Comparison of ENCODE assay signal across 14 cellular contexts in genomic region chr6:167122041-167122826, GRCh38. TPM values are rescaled to one million over a fixed set of nuclear protein-coding genes. Genes with fewer than 3 reads are reported as not detected.
DNase-seq lines count a peak whose midpoint lies in the region; ATAC-seq and TF ChIP-seq lines count a peak whose summit lies in the region.
"Had no signal": no experiment of that assay in that cellular context is flagged by ENCODE, and none has a peak within 500 bp of the region (broad histone marks: within the 10 kb centered on the region; RNA-seq: fewer than 3 reads in every experiment).

No MANE protein-coding gene starts in this region.

- in situ Hi-C loops in GM18951 (cut with MboI; ENCODE audit: low sequenced_read_pairs, unreplicated experiment), result no loop called here

- peaks cover 62% of the 10 kb centered on the region for H3K4me1 Mint-ChIP-seq in CD4-positive, alpha-beta T cell (ENCODE audit: low read depth)
- peaks cover 71% of the 10 kb centered on the region for H3K4me1 Mint-ChIP-seq in central memory CD8-positive, alpha-beta T cell

- TF ChIP-seq POLR2A in GM18951 (IDR thresholded peaks at IDR 0.05; ENCODE audit: extremely low read depth, insufficient read depth, insufficient read length), result peak; percentile 35

- H3K27me3 ChIP-seq in CD4-positive, alpha-beta T cell (ENCODE audit: control insufficient read depth, insufficient read depth, low read length), result no peaks in the 10 kb centered on the region
- H3K27me3 ChIP-seq: BE2C had no signal

- H3K36me3 Mint-ChIP-seq in CD4-positive, alpha-beta T cell (ENCODE audit: low read depth), result no peaks in the 10 kb centered on the region
- H3K36me3 Mint-ChIP-seq in central memory CD8-positive, alpha-beta T cell (ENCODE audit: insufficient read depth), result peaks cover 8% of the 10 kb centered on the region

- CTCF ChIA-PET in CD4-positive, alpha-beta T cell (lab: Charles Lee), result interaction anchor here (0.8 to 1.7 kb wide), 3 partner anchors 9 to 20 kb away, joined by 3 to 7 read pairs (median 3); no protein-coding TSS in a partner anchor

- peak overlapping the region; percentile 26 for H3K4me3 Mint-ChIP-seq in CD4-positive, alpha-beta T cell
- peak overlapping the region; percentile 77 for H3K4me3 Mint-ChIP-seq in central memory CD8-positive, alpha-beta T cell

- no peak for DNase-seq in CD4-positive, alpha-beta T cell
- DNase-seq in central memory CD8-positive, alpha-beta T cell (ENCODE audit: low spot score in 2 of 2), result peak in 1 of 2 donors; percentile 21
- DNase-seq in NCI-H1105 treated with DMSO at 0.1 percent for 48 hours (lab: John Stamatoyannopoulos, UW), result no peak
- no peak for DNase-seq in DMS53 treated with DMSO at 0.1 percent for 48 hours (lab: John Stamatoyannopoulos, UW; ENCODE audit: unreplicated experiment)
- DNase-seq in DMS79 (lab: John Stamatoyannopoulos, UW), result no peak
- no peak for DNase-seq in HK-2 (ENCODE audit: unreplicated experiment)
- DNase-seq: activated CD4-positive, CD25-positive, alpha-beta regulatory T cell; BE2C; NCI-H1436 had no signal

- ATAC-seq in CD4-positive, alpha-beta T cell (ENCODE audit: poor library complexity), result no peak
- ATAC-seq in HG03025 (IDR thresholded peaks at IDR 0.05; ENCODE audit: low FRiP score, unreplicated experiment), result peak; percentile 53
- peak; percentile 54 for ATAC-seq in central memory CD8-positive, alpha-beta T cell (replicated peaks; ENCODE audit: extremely low read depth, poor library complexity, severe bottlenecking)

- intact Hi-C loops in CD4-positive, alpha-beta T cell (cut with DNase I, micrococcal nuclease), result loop anchor here in 1 of 2 experiments (5.0 kb wide), 1 partner anchor 125 kb away; the partner anchor contains the start of gene CEP43

- H3K27ac Mint-ChIP-seq in CD4-positive, alpha-beta T cell, result peak overlapping the region; percentile 95
- H3K27ac Mint-ChIP-seq in central memory CD8-positive, alpha-beta T cell (ENCODE audit: low read depth), result peak overlapping the region; percentile 88

- no peaks in the 10 kb centered on the region for H3K9me3 ChIP-seq in CD4-positive, alpha-beta T cell (ENCODE audit: control insufficient read depth, low read length)
- H3K9me3 ChIP-seq: BE2C had no signal

- peak overlapping the region; percentile 5 for H3K27ac ChIP-seq in CD4-positive, alpha-beta T cell (ENCODE audit: low read depth, low read length)

- H3K27me3 Mint-ChIP-seq in CD4-positive, alpha-beta T cell, result no peaks in the 10 kb centered on the region
- H3K27me3 Mint-ChIP-seq in central memory CD8-positive, alpha-beta T cell, result peaks cover 9% of the 10 kb centered on the region

- H3K9me3 Mint-ChIP-seq in CD4-positive, alpha-beta T cell, result no peaks in the 10 kb centered on the region
- no peaks in the 10 kb centered on the region for H3K9me3 Mint-ChIP-seq in central memory CD8-positive, alpha-beta T cell

- POLR2A ChIA-PET in CD4-positive, alpha-beta T cell (lab: Charles Lee), result interaction anchor here (0.7 to 2.3 kb wide), 4 partner anchors 17 to 66 kb away, joined by 3 to 7 read pairs (median 4); no protein-coding TSS in a partner anchor

- TF ChIP-seq CTCF in CD4-positive, alpha-beta T cell (IDR thresholded peaks at IDR 0.05), result no peak

RNA-seq across cellular contexts. Expression of gene CCR6, which starts 0.7 kb away (rescaled TPM):
- 10 to 100 TPM; 13.6 to 15.9 TPM for total RNA-seq in CD4-positive, alpha-beta T cell
- total RNA-seq: epithelial cell of proximal tubule, pulmonary artery endothelial cell, RPMI7951 had no signal

RNA-seq across cellular contexts. Expression of gene GPR31, which starts 35.5 kb away (rescaled TPM):
- not detected for total RNA-seq in CD4-positive, alpha-beta T cell
- total RNA-seq: epithelial cell of proximal tubule, pulmonary artery endothelial cell, RPMI7951 had no signal
